ENCODE assay signal across 1 cellular context in the genomic region with DNA sequence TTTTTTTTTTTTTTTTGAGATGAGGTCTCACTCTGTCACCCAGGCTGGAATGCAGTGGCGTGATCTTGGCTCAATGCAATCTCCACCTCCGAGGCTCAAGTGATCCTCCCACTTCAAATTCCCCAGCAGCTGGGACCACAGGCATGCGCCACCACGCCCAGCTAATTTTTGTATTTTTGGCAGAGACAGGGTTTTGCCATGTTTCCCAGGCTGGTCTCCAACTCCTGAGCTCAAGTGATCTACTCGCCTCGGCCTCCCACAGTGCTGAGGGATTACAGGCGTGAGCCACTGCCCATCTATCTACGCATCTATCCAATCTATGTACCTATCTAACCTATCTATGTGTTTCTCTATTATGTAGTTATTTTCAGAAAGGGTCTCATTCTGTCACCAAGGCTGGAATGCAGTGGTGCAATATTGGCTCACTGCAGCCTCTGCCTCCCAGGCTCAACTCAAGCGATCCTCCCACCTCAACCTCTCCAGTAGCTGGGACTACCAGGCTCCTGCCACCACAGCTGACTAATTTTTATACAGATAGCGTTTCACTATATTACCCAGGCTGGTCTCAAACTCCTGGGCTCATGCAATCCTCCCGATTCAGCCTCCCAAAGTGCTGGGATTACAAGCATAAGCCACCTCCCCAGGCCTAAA.
TF ChIP-seq lines count a peak whose summit lies in the region.

No MANE protein-coding gene starts in this region.

TF ChIP-seq in GM23338, 12 proteins besides CTCF, POLR2A, EP300 and RAD21 (continued from another document):
- TF ChIP-seq STAT1 (IDR thresholded peaks at IDR 0.05; ENCODE audit: unreplicated experiment) (no peak), JUNB (IDR thresholded peaks at IDR 0.05; ENCODE audit: unreplicated experiment) (no peak), ZNF331 (CRISPR knock-in tag; IDR thresholded peaks at IDR 0.05; ENCODE audit: low read depth) (no peak), ZNF114 (CRISPR knock-in tag; IDR thresholded peaks at IDR 0.05) (no peak)
